Comparison of ENCODE assay signal across 8 cellular contexts in the genomic region with DNA sequence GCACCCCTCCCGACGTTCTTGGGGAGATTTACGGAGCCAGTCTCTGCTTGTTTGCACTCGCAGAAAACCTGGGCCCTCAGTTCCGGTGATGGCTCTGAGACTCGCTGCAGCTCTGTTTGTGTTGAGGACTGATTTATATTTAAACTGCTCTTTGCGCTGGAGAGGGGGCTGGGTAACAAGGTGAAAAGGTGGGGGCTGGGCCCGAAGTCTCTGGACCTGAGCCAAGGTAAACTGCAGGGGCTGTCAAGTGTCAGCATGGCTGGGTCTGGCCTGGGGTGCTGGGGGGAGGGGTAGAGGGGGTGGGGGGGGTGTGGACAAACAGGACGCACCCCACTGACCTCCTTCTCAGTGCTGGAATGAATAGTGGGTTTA. TPM values are rescaled to one million over a fixed set of nuclear protein-coding genes. Genes with fewer than 3 reads are reported as not detected.
A peak's percentile ranks its signal among the peaks of the same experiment; 100 is the strongest.
DNase-seq lines count a peak whose midpoint lies in the region; ATAC-seq and TF ChIP-seq lines count a peak whose summit lies in the region.

No MANE protein-coding gene starts in this region.

- no peaks in the 10 kb centered on the region for H3K9me2 ChIP-seq in Karpas-422 (replicated peaks; ENCODE audit: insufficient read depth, low read length)

- H3K79me2 ChIP-seq in mesendoderm (ENCODE audit: control insufficient read depth, insufficient read depth, low read length) (peaks cover 9% of the 10 kb centered on the region), Karpas-422 (ENCODE audit: low read length) (no peaks in the 10 kb centered on the region)

- no peaks in the 10 kb centered on the region for H3K36me3 ChIP-seq in heart right ventricle
- H3K36me3 ChIP-seq in mesendoderm (ENCODE audit: control insufficient read depth, insufficient read depth, low read length), result no peaks in the 10 kb centered on the region
- H3K36me3 ChIP-seq in BE2C, result no peaks in the 10 kb centered on the region
- no peaks in the 10 kb centered on the region for H3K36me3 ChIP-seq in Karpas-422 (ENCODE audit: insufficient read depth, low read length)

- no peak overlapping the region for H2BK120ac ChIP-seq in mesendoderm (ENCODE audit: low read depth, low read length)

- peak overlapping the region; percentile 87 for H2BK5ac ChIP-seq in mesendoderm (ENCODE audit: low read length)

- no peaks in the 10 kb centered on the region for H4K20me1 ChIP-seq in Karpas-422 (ENCODE audit: insufficient read depth, low read depth, low read length)

- H3K27ac ChIP-seq in heart right ventricle (peak overlapping the region in 1 of 10 donors; percentile 4), mesendoderm (ENCODE audit: low read depth, low read length) (no peak overlapping the region), Karpas-422 (ENCODE audit: low read length) (no peak overlapping the region)

- H2AFZ ChIP-seq in Karpas-422 (ENCODE audit: low read length), result no peak overlapping the region

- H3K79me1 ChIP-seq in mesendoderm (ENCODE audit: low read length), result peaks cover 3% of the 10 kb centered on the region

- H3K56ac ChIP-seq in mesendoderm (ENCODE audit: low read length), result peak overlapping the region; percentile 92

- ATAC-seq in heart right ventricle (peak in 3 of 8 donors; percentile 12 to 29 (median 12)), Right ventricle myocardium superior (ENCODE audit: poor library complexity) (no peak), HG03442 (IDR thresholded peaks at IDR 0.05; ENCODE audit: unreplicated experiment) (no peak)

- H3K4me3 ChIP-seq in heart right ventricle, result peak overlapping the region; percentile 24 to 71 (median 60)
- peak overlapping the region; percentile 54 for H3K4me3 ChIP-seq in astrocyte of the spinal cord (ENCODE audit: low read depth, low read length)
- peak overlapping the region; percentile 30 for H3K4me3 ChIP-seq in mesendoderm (ENCODE audit: low read length)
- H3K4me3 ChIP-seq in BE2C (ENCODE audit: low read depth, low read length), result no peak overlapping the region; the same call in 1 of the 2 replicates
- H3K4me3 ChIP-seq in Karpas-422 (ENCODE audit: low read length), result no peak overlapping the region

- TF ChIP-seq CTCF in heart right ventricle (IDR thresholded peaks at IDR 0.05) (no peak), astrocyte of the spinal cord (IDR thresholded peaks at IDR 0.05; ENCODE audit: low read depth, low read length) (no peak), BE2C (IDR thresholded peaks at IDR 0.05; ENCODE audit: low read depth, low read length) (no peak)

- no peaks in the 10 kb centered on the region for H3K9me3 ChIP-seq in heart right ventricle
- H3K9me3 ChIP-seq in BE2C, result no peaks in the 10 kb centered on the region
- H3K9me3 ChIP-seq in Karpas-422 (ENCODE audit: low read length), result no peaks in the 10 kb centered on the region

- H3K4me2 ChIP-seq in mesendoderm (ENCODE audit: low read length) (peak overlapping the region; percentile 83), Karpas-422 (ENCODE audit: low read depth, low read length, poor library complexity, severe bottlenecking) (no peak overlapping the region)

- intact Hi-C loops in heart right ventricle (cut with DNase I) (loop anchor here in 2 of 10 donors (10.0 kb wide), 2 partner anchors 86 to 96 kb away; no protein-coding TSS in a partner anchor), Right ventricle myocardium superior (cut with DNase I) (no loop called here)

- H3K27me3 ChIP-seq in heart right ventricle, result peaks cover 0 to 40% (median 16%) of the 10 kb centered on the region in 7 donors
- no peaks in the 10 kb centered on the region for H3K27me3 ChIP-seq in mesendoderm (ENCODE audit: insufficient read depth, low read length, poor library complexity)
- H3K27me3 ChIP-seq in BE2C, result peaks cover 29% of the 10 kb centered on the region
- H3K27me3 ChIP-seq in Karpas-422 (ENCODE audit: low read length), result no peaks in the 10 kb centered on the region

- H3K4me1 ChIP-seq in heart right ventricle (peaks cover 0 to 27% (median 6%) of the 10 kb centered on the region in 9 donors), mesendoderm (ENCODE audit: control insufficient read depth, low read depth, low read length) (peaks cover 7% of the 10 kb centered on the region), BE2C (no peaks in the 10 kb centered on the region), Karpas-422 (ENCODE audit: low read length) (no peaks in the 10 kb centered on the region)

- no peak for DNase-seq in heart right ventricle
- DNase-seq in Right ventricle myocardium superior, result no peak
- no peak for DNase-seq in astrocyte of the spinal cord (ENCODE audit: low read depth, low spot score)
- DNase-seq in mesendoderm, result peak; percentile 46
- DNase-seq in BE2C, result no peak
- DNase-seq in MV-4-11 (lab: John Stamatoyannopoulos, UW), result no peak
- no peak for DNase-seq in Karpas-422

- H3K18ac ChIP-seq in mesendoderm (ENCODE audit: low read length), result peak overlapping the region; percentile 90

- H4K8ac ChIP-seq in mesendoderm (ENCODE audit: low read depth, low read length), result no peak overlapping the region

- in situ Hi-C loops in astrocyte of the spinal cord (cut with HindIII; ENCODE audit: low sequenced_read_pairs), result no loop called here

- H4K5ac ChIP-seq in mesendoderm (ENCODE audit: low read length), result no peak overlapping the region

- H2BK15ac ChIP-seq in mesendoderm (replicated peaks; ENCODE audit: low read depth), result no peak overlapping the region

- 17 to 21% methylated on average over 7 to 9 of the region's 9 CpGs for WGBS in heart right ventricle, 2 donors
- no CpG with 5 or more reads among the region's 9 CpGs for WGBS in mesendoderm (ENCODE audit: extremely low coverage, insufficient coverage, low lambda C conversion rate)

- peak overlapping the region; percentile 89 for H3K23ac ChIP-seq in mesendoderm (ENCODE audit: low read length)

- H2AK5ac ChIP-seq in mesendoderm (ENCODE audit: low read length), result no peak overlapping the region

- H3K9ac ChIP-seq in mesendoderm (ENCODE audit: low read length) (peak overlapping the region; percentile 79), Karpas-422 (ENCODE audit: low read length) (no peak overlapping the region)

- peak overlapping the region; percentile 87 for H3K4ac ChIP-seq in mesendoderm (ENCODE audit: low read depth, low read length)

RNA-seq across cellular contexts. Expression of gene SLCO2A1, which starts 0.6 kb away (rescaled TPM):
- 10 to 100 TPM in 4 of 10 donors, 1 to 10 TPM in 6; 3.6 to 30.4 (median 8.4) TPM for total RNA-seq in heart right ventricle
- 10 to 100 TPM; 13.4 to 14.2 TPM for polyA plus RNA-seq in heart right ventricle
- 8.3 TPM for total RNA-seq in Right ventricle myocardium superior
- 8.9 TPM for polyA plus RNA-seq in mesendoderm (2013, experiment 1 of 2)
- 7.1 TPM for polyA plus RNA-seq in mesendoderm (2013, experiment 2 of 2)
- polyA plus RNA-seq in BE2C (2012; ENCODE audit: insufficient read depth, insufficient read length, low read depth), result not detected
- not detected in 2 replicates for total RNA-seq in Karpas-422 (2014; rRNA removed; shearing (Covaris generic); ENCODE audit: low replicate concordance)

Comparison
In these comparisons a context has a peak if more than half of its experiments do, and no peak if none do; other contexts are left out.
1. H3K4me3 ChIP-seq: peak in heart right ventricle (10 of 10), astrocyte of the spinal cord (single experiment) and mesendoderm (single experiment); none in BE2C (single experiment) and Karpas-422 (single experiment).